In the genomic region with DNA sequence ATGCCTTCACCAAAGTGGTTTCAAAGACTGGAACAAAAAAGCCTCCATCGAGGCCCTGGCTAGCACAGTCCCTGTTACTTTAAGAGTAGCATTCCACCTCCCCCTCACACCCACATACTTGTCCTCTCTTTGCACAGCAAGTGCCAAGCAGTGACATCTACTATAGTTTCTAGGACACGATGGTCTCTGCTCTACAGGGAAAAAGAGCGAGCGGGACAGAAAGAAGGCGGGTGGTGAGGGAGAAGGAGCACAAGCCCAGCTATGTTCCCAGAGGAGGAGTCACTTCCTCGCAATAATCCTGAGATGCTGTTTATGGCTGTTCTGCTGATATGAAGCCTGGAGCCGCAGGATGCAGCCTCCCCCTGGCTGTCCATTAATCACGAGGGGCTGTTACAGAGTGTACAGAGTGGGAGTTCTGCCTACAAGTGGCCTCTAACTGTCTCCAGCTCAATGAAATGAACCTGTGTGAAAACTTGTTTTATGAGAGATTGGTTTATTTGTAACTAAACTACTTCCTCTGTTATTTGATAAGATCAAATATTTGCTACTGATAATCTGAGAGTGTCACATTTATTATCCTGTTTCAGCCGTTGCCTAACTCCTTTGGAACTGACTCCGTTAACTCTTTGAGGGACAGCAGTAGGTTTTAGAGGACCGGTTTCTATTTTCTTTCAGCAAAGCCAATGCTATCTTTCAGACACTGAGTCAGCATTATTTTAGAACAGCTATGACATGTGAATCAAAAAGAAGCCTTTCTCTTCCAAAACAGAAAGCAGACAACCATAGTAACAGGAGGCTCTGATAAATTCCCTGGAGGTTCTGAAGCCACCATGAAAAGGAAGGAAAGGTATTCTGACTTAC, we compare ENCODE assay signal across 8 cellular contexts.
DNase-seq lines count a peak whose midpoint lies in the region; ATAC-seq and TF ChIP-seq lines count a peak whose summit lies in the region.

No MANE protein-coding gene starts in this region.

- no peak for TF ChIP-seq CTCF in left lung (IDR thresholded peaks at IDR 0.05)
- TF ChIP-seq CTCF in testis (IDR thresholded peaks at IDR 0.05): no peak

- H3K27ac ChIP-seq in cingulate gyrus (ENCODE audit: low read depth, low read length) (peak overlapping the region; percentile 93), left lung (peak overlapping the region; percentile 75 to 82), testis (peak overlapping the region in 1 of 2 donors; percentile 50)

- H3K27me3 ChIP-seq in left lung (no peaks in the 10 kb centered on the region), testis (no peaks in the 10 kb centered on the region)

- no peak for TF ChIP-seq POLR2A in testis (IDR thresholded peaks at IDR 0.05)

- H3K4me1 ChIP-seq in left lung (peaks cover 15 to 30% of the 10 kb centered on the region in 2 donors), testis (peaks cover 11% of the 10 kb centered on the region)

- peak; percentile 41 for DNase-seq in DMS153 treated with DMSO at 0.1 percent for 48 hours (lab: John Stamatoyannopoulos, UW; ENCODE audit: unreplicated experiment)
- DNase-seq in DMS153 (lab: John Stamatoyannopoulos, UW): no peak
- peak in 1 of 2 donors; percentile 43 for DNase-seq in left lung
- DNase-seq in testis: peak; percentile 72
- DNase-seq in activated CD4-positive, alpha-beta T cell treated with anti-CD3 and anti-CD28 coated beads, Interleukin-2, amount 50 U/mL, for 1 hour: no peak
- no peak for DNase-seq in NCI-H146 treated with DMSO at 0.1 percent for 48 hours (lab: John Stamatoyannopoulos, UW; ENCODE audit: unreplicated experiment)
- no peak for DNase-seq in activated CD4-positive, alpha-beta T cell treated with anti-CD3 and anti-CD28 coated beads for 1 hour

- H3K4me3 ChIP-seq in left lung (peak overlapping the region; percentile 9 to 10), testis (no peak overlapping the region)

- ATAC-seq in left lung: peak; percentile 88

- intact Hi-C loops in left lung (cut with DNase I) (no loop called here), testis (cut with DNase I; ENCODE audit: low total_unique reads) (no loop called here)

- H3K36me3 ChIP-seq in left lung (no peaks in the 10 kb centered on the region), testis (ENCODE audit: low read depth, missing control alignments) (no peaks in the 10 kb centered on the region)

- H3K9me3 ChIP-seq in left lung: no peaks in the 10 kb centered on the region
- no peaks in the 10 kb centered on the region for H3K9me3 ChIP-seq in testis

- WGBS in testis, 2 donors: 17 to 20% methylated on average over 11 of the region's 11 CpGs

Comparison
In these comparisons a context has a peak if more than half of its experiments do, and no peak if none do; other contexts are left out.
1. DNase-seq: peak in DMS153 treated with DMSO at 0.1 percent for 48 hours (single experiment) and testis (single experiment); none in DMS153 (single experiment), activated CD4-positive, alpha-beta T cell treated with anti-CD3 and anti-CD28 coated beads, Interleukin-2, amount 50 U/mL, for 1 hour (single experiment), NCI-H146 treated with DMSO at 0.1 percent for 48 hours (single experiment) and activated CD4-positive, alpha-beta T cell treated with anti-CD3 and anti-CD28 coated beads for 1 hour (single experiment).
2. H3K4me3 ChIP-seq: peak in left lung (2 of 2); none in testis (0 of 2).